8 cellular contexts compared by ENCODE assay signal in the genomic region with DNA sequence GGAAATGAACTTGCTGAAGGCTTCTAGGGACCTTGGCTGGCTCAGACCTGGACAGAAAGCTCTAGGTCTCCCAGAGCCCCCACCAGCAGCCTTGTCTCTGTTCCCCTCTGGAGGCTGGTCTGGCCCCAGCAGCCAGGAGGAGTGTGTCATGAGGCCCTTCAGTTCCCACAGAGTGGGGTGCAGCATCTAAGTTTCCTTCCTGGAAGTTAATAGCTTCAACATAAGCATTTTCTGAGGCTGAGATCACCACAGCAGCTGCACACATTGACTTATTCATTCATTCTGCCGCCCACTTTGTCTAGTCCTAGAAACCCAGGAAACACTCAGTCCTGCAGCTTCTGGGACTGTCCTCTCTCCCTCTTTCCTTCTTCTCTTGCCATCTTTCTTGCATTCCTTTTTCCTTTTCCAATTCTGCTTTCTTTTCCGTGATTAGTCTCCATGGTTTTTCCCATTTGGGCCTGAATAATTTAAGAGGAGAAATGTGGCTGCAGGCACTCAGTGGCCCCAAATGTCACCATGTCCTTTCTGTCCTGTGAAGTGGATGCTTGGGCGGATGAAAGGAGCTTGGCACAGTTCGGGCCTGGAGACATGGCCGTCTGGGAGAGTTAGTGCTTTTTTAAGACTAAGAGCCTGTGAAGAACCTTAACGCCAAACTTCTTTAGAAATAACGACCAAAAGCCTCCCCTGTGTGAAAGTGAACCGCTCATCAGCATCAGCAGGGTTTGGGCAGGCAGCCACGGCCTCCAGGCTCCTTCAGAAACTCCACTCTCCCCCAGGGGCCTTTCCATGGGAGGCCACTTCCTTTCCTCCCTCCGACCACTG. TPM values are rescaled to one million over a fixed set of nuclear protein-coding genes. Genes with fewer than 3 reads are reported as not detected.
A peak's percentile ranks its signal among the peaks of the same experiment; 100 is the strongest.
DNase-seq lines count a peak whose midpoint lies in the region; ATAC-seq and TF ChIP-seq lines count a peak whose summit lies in the region.

No MANE protein-coding gene starts in this region.

- H3K4me3 ChIP-seq in AG04449 (ENCODE audit: low read depth, low read length) (no peak overlapping the region), kidney epithelial cell (ENCODE audit: low read depth, low read length) (no peak overlapping the region), esophagus squamous epithelium (no peak overlapping the region), breast epithelium (no peak overlapping the region)

- H3K36me3 ChIP-seq in kidney epithelial cell (ENCODE audit: control insufficient read depth, insufficient read depth, low read length): no peaks in the 10 kb centered on the region
- H3K36me3 ChIP-seq in esophagus squamous epithelium: no peaks in the 10 kb centered on the region
- no peaks in the 10 kb centered on the region for H3K36me3 ChIP-seq in breast epithelium

- POLR2A ChIA-PET in AG04449 (lab: Yijun Ruan, JAX): interaction anchor here (0.9 to 1.6 kb wide), 3 partner anchors 14 to 31 kb away, joined by 3 to 8 read pairs (median 3); a partner anchor contains a TSS

- peak overlapping the region in 4 of 5 experiments; percentile 0 to 14 (median 4) for H3K4me3 Mint-ChIP-seq in brain

- H3K27ac Mint-ChIP-seq in brain: peak overlapping the region; percentile 48 to 95 (median 83)

- H3K27me3 ChIP-seq in kidney epithelial cell (ENCODE audit: control insufficient read depth, insufficient read depth, low read length) (peaks cover 10% of the 10 kb centered on the region), esophagus squamous epithelium (peaks cover 0 to 23% (median 0%) of the 10 kb centered on the region in 4 donors), breast epithelium (no peaks in the 10 kb centered on the region)

- H3K36me3 Mint-ChIP-seq in brain: peaks cover 28% of the 10 kb centered on the region

- H3K9me3 Mint-ChIP-seq in brain: no peaks in the 10 kb centered on the region

- ATAC-seq in HG02938 (IDR thresholded peaks at IDR 0.05; ENCODE audit: unreplicated experiment) (no peak), GM21390 (IDR thresholded peaks at IDR 0.05; ENCODE audit: unreplicated experiment) (no peak)

- H3K27ac ChIP-seq in esophagus squamous epithelium (no peak overlapping the region), breast epithelium (peak overlapping the region in 1 of 2 donors; percentile 5)

- 63 to 76% methylated on average over 9 to 10 of the region's 10 CpGs for WGBS in esophagus squamous epithelium, 2 donors

- H3K4me1 ChIP-seq in esophagus squamous epithelium (peaks cover 0 to 21% (median 10%) of the 10 kb centered on the region in 3 donors), breast epithelium (no peaks in the 10 kb centered on the region)

- H3K4me1 Mint-ChIP-seq in brain: peaks cover 47% of the 10 kb centered on the region

- TF ChIP-seq CTCF in AG04449 (IDR thresholded peaks at IDR 0.05; ENCODE audit: insufficient read depth, low read length, missing control alignments) (no peak), brain (conservative IDR thresholded peaks at IDR 0.05) (no peak), kidney epithelial cell (IDR thresholded peaks at IDR 0.05; ENCODE audit: insufficient read depth, low read length, poor library complexity, severe bottlenecking) (no peak), esophagus squamous epithelium (IDR thresholded peaks at IDR 0.05) (no peak), breast epithelium (IDR thresholded peaks at IDR 0.05) (no peak)

- CTCF ChIA-PET in AG04449 (lab: Yijun Ruan, JAX): interaction anchor here (1.1 to 1.4 kb wide), 2 partner anchors 28 to 729 kb away, joined by 3 to 5 read pairs; no protein-coding TSS in a partner anchor

- intact Hi-C loops in esophagus squamous epithelium (cut with DNase I) (no loop called here), breast epithelium (cut with DNase I; ENCODE audit: low total_unique reads) (no loop called here)

- DNase-seq in AG04449 (ENCODE audit: low read depth, low spot score) (peak; percentile 83), HCEC 1CT (peak; percentile 95), kidney epithelial cell (ENCODE audit: low read depth) (peak; percentile 87), esophagus squamous epithelium (lab: John Stamatoyannopoulos, UW) (no peak), breast epithelium (ENCODE audit: low spot score in 2 of 2) (no peak)

- H3K9me3 ChIP-seq in esophagus squamous epithelium: no peaks in the 10 kb centered on the region
- H3K9me3 ChIP-seq in breast epithelium: no peaks in the 10 kb centered on the region

- TF ChIP-seq POLR2A in esophagus squamous epithelium (IDR thresholded peaks at IDR 0.05) (no peak), breast epithelium (IDR thresholded peaks at IDR 0.05) (no peak)

- no peaks in the 10 kb centered on the region for H3K27me3 Mint-ChIP-seq in brain

RNA-seq across cellular contexts. Expression of a gene that starts 31.0 kb away (rescaled TPM):
- polyA plus RNA-seq in brain (ENCODE audit: insufficient read depth, low read depth, low replicate concordance): 44.4 TPM
- total RNA-seq in kidney epithelial cell (37.9 and 53.8 TPM in 2 replicates), esophagus squamous epithelium (10 to 100 TPM; 34.5 to 58.9 (median 47.8) TPM), breast epithelium (100 to 1,000 TPM in 1 of 3 donors, 10 to 100 TPM in 2; 73.7 to 119 (median 77.6) TPM)

Comparison
In these comparisons a context has a peak if more than half of its experiments do, and no peak if none do; other contexts are left out.
1. DNase-seq: peak in AG04449 (single experiment), HCEC 1CT (single experiment) and kidney epithelial cell (single experiment); none in esophagus squamous epithelium (single experiment) and breast epithelium (0 of 2).